27 cellular contexts compared by ENCODE assay signal in genomic region chr1:112790920-112791722, GRCh38.
DNase-seq lines count a peak whose midpoint lies in the region; ATAC-seq, FAIRE-seq and TF ChIP-seq lines count a peak whose summit lies in the region.
"Had no signal": no experiment of that assay in that cellular context is flagged by ENCODE, and none has a peak within 500 bp of the region (broad histone marks: within the 10 kb centered on the region; RNA-seq: fewer than 3 reads in every experiment).

No MANE protein-coding gene starts in this region.

- H3K27me3 Mint-ChIP-seq in endodermal cell (ENCODE audit: insufficient read depth) = peaks cover 54% of the 10 kb centered on the region
- H3K27me3 Mint-ChIP-seq: stimulated activated naive CD8-positive, alpha-beta T cell treated with anti-CD3 and anti-CD28 coated beads, Interleukin-15, Interleukin-2, amounts not matched to agents 100 ng/mL and 50 ng/mL, for 24 hours had no signal

- ATAC-seq in PC-3 (no peak), HG02870 (IDR thresholded peaks at IDR 0.05; ENCODE audit: unreplicated experiment) (no peak)
- ATAC-seq: activated naive CD8-positive, alpha-beta T cell treated with anti-CD3 and anti-CD28 coated beads, Interleukin-2, amount 50 U/mL, for 24 hours; activated T-cell treated with anti-CD3 and anti-CD28 coated beads, Interleukin-2, amount 50 U/mL, for 4 hours had no signal

- H3K36me3 ChIP-seq in endodermal cell (ENCODE audit: control insufficient read depth, insufficient read depth, low read length) = no peaks in the 10 kb centered on the region
- H3K36me3 ChIP-seq in mesodermal cell (ENCODE audit: control insufficient read depth, insufficient read depth, low read length) = no peaks in the 10 kb centered on the region
- H3K36me3 ChIP-seq in PC-3 (ENCODE audit: low read depth, low read length) = no peaks in the 10 kb centered on the region
- H3K36me3 ChIP-seq: neutrophil, thoracic aorta had no signal

- H2AFZ ChIP-seq in PC-3 (ENCODE audit: low read length) = no peak overlapping the region

- H3K4me3 ChIP-seq in endodermal cell (ENCODE audit: low read length) (no peak overlapping the region), mesodermal cell (ENCODE audit: extremely low read depth, insufficient read depth, low read length, poor library complexity, severe bottlenecking) (no peak overlapping the region), PC-3 (ENCODE audit: low read length) (no peak overlapping the region)
- H3K4me3 ChIP-seq: A549, dorsolateral prefrontal cortex, thoracic aorta had no signal

- TF ChIP-seq CTCF in D721Med (IDR thresholded peaks at IDR 0.05; ENCODE audit: insufficient read depth, missing control alignments) (no peak), endodermal cell (conservative IDR thresholded peaks at IDR 0.05) (peak; percentile 44), PC-3 (conservative IDR thresholded peaks at IDR 0.05; ENCODE audit: low read depth, low read length) (no peak)

- no peaks in the 10 kb centered on the region for H3K9me3 Mint-ChIP-seq in endodermal cell
- H3K9me3 Mint-ChIP-seq: activated CD4-positive, alpha-beta T cell treated with anti-CD3 and anti-CD28 coated beads, Interleukin-2, amount 10 ng/mL, durations not matched to agents 24 days and 14 days; activated naive CD8-positive, alpha-beta T cell treated with anti-CD3 and anti-CD28 coated beads, Interleukin-2, amount 50 U/mL, for 24 hours; activated T-cell treated with anti-CD3 and anti-CD28 coated beads, Interleukin-2, amount 50 U/mL, for 4 hours; CD8-positive, alpha-beta memory T cell; central memory CD8-positive, alpha-beta T cell; stimulated activated naive CD8-positive, alpha-beta T cell treated with anti-CD3 and anti-CD28 coated beads, Interleukin-15, Interleukin-2, amounts not matched to agents 100 ng/mL and 50 ng/mL, for 24 hours had no signal

- no peak for DNase-seq in D721Med (ENCODE audit: insufficient read length, low spot score)
- DNase-seq in NCI-H82 treated with DMSO at 0.1 percent for 48 hours (lab: John Stamatoyannopoulos, UW; ENCODE audit: unreplicated experiment) = peak; percentile 95
- DNase-seq in endodermal cell = peak; percentile 73
- DNase-seq in PC-3 = no peak
- no peak for DNase-seq in NOMO-1 treated with DMSO at 0.1 percent for 48 hours (lab: John Stamatoyannopoulos, UW; ENCODE audit: unreplicated experiment)
- DNase-seq in activated CD4-positive, alpha-beta T cell treated with anti-CD3 and anti-CD28 coated beads for 1 hour = no peak
- DNase-seq: activated CD4-positive, alpha-beta T cell treated with anti-CD3 and anti-CD28 coated beads, Interleukin-2, amount 10 ng/mL, durations not matched to agents 24 days and 14 days; activated gamma-delta T cell treated with Interleukin-2 at 50 U/mL for 16 hours; activated naive CD8-positive, alpha-beta T cell treated with anti-CD3 and anti-CD28 coated beads, Interleukin-2, amount 50 U/mL, for 24 hours; activated T-cell treated with anti-CD3 and anti-CD28 coated beads, Interleukin-2, amount 50 U/mL, for 4 hours; CD8-positive, alpha-beta memory T cell; dorsolateral prefrontal cortex; GDM1; mammary epithelial cell; NCI-H1417; NCI-H2029 treated with DMSO at 0.1 percent for 48 hours; NCI-H2227 treated with DMSO at 0.1 percent for 48 hours had no signal

- H3K36me3 Mint-ChIP-seq in endodermal cell (ENCODE audit: low read depth) = no peaks in the 10 kb centered on the region
- H3K36me3 Mint-ChIP-seq: CD8-positive, alpha-beta memory T cell had no signal

- no peaks in the 10 kb centered on the region for H4K20me1 ChIP-seq in PC-3 (ENCODE audit: low read length)

- H3K27ac Mint-ChIP-seq in endodermal cell = no peak overlapping the region
- H3K27ac Mint-ChIP-seq: activated CD4-positive, alpha-beta T cell treated with anti-CD3 and anti-CD28 coated beads, Interleukin-2, amount 10 ng/mL, durations not matched to agents 24 days and 14 days; activated naive CD8-positive, alpha-beta T cell treated with anti-CD3 and anti-CD28 coated beads, Interleukin-2, amount 50 U/mL, for 24 hours; CD8-positive, alpha-beta memory T cell; progenitor cell of endocrine pancreas; stimulated activated naive CD8-positive, alpha-beta T cell treated with anti-CD3 and anti-CD28 coated beads, Interleukin-15, Interleukin-2, amounts not matched to agents 100 ng/mL and 50 ng/mL, for 24 hours had no signal

- no peak overlapping the region for H3K4me3 Mint-ChIP-seq in endodermal cell
- H3K4me3 Mint-ChIP-seq: activated CD4-positive, alpha-beta T cell treated with anti-CD3 and anti-CD28 coated beads, Interleukin-2, amount 10 ng/mL, durations not matched to agents 24 days and 14 days; activated naive CD8-positive, alpha-beta T cell treated with anti-CD3 and anti-CD28 coated beads, Interleukin-2, amount 50 U/mL, for 24 hours; activated T-cell treated with anti-CD3 and anti-CD28 coated beads, Interleukin-2, amount 50 U/mL, for 4 hours; CD8-positive, alpha-beta memory T cell; central memory CD8-positive, alpha-beta T cell; stimulated activated naive CD8-positive, alpha-beta T cell treated with anti-CD3 and anti-CD28 coated beads, Interleukin-15, Interleukin-2, amounts not matched to agents 100 ng/mL and 50 ng/mL, for 24 hours had no signal

- CTCF ChIA-PET in PC-3 (lab: Charles Lee) = no interaction called here

- H3F3A ChIP-seq in PC-3 (ENCODE audit: low read length, unreplicated experiment) = no peaks in the 10 kb centered on the region

- FAIRE-seq in D721Med (lab: Jason Lieb, UNC) = peak; percentile 46
- FAIRE-seq: A549, endothelial cell of umbilical vein had no signal

- WGBS in endodermal cell (ENCODE audit: insufficient coverage in 1 of 2, insufficient read length in 1 of 2), 2 experiments = 54 to 66% methylated on average over 6 to 10 of the region's 10 CpGs
- WGBS in mesodermal cell (ENCODE audit: insufficient coverage in 2 of 2), 2 experiments = 95 to 100% methylated on average over 1 to 4 of the region's 10 CpGs

- no peak overlapping the region for H3K9ac ChIP-seq in endodermal cell (ENCODE audit: extremely low read depth, low read length, poor library complexity, severe bottlenecking)
- H3K9ac ChIP-seq in PC-3 (ENCODE audit: low read length) = no peak overlapping the region
- H3K9ac ChIP-seq: KMS-11 had no signal

- H3K4me2 ChIP-seq in PC-3 (ENCODE audit: low read length) = no peak overlapping the region
- H3K4me2 ChIP-seq: A549, KMS-11 had no signal

- H3K27ac ChIP-seq in endodermal cell (ENCODE audit: low read depth, low read length) = no peak overlapping the region
- peak overlapping the region; percentile 47 for H3K27ac ChIP-seq in mesodermal cell (ENCODE audit: low read depth, low read length, severe bottlenecking)
- H3K27ac ChIP-seq in PC-3 (ENCODE audit: low read length) = no peak overlapping the region
- H3K27ac ChIP-seq: A549, dorsolateral prefrontal cortex, KMS-11, neutrophil, thoracic aorta had no signal

- POLR2A ChIA-PET in PC-3 (lab: Charles Lee; ENCODE audit: unreplicated experiment) = no interaction called here

- peaks cover 53% of the 10 kb centered on the region for H3K4me1 Mint-ChIP-seq in endodermal cell
- H3K4me1 Mint-ChIP-seq: activated naive CD8-positive, alpha-beta T cell treated with anti-CD3 and anti-CD28 coated beads, Interleukin-2, amount 50 U/mL, for 24 hours; CD8-positive, alpha-beta memory T cell; central memory CD8-positive, alpha-beta T cell had no signal

- H3K4me1 ChIP-seq in endodermal cell (ENCODE audit: control insufficient read depth, insufficient read depth, low read length) (peaks cover 26% of the 10 kb centered on the region), mesodermal cell (ENCODE audit: control insufficient read depth, insufficient read depth, low read length, poor library complexity, severe bottlenecking) (peaks cover 16% of the 10 kb centered on the region), PC-3 (ENCODE audit: insufficient read depth, low read length) (no peaks in the 10 kb centered on the region)
- H3K4me1 ChIP-seq: A549 had no signal

- no peaks in the 10 kb centered on the region for H3K9me2 ChIP-seq in PC-3 (replicated peaks; ENCODE audit: low read length)

- H3K27me3 ChIP-seq in endodermal cell (ENCODE audit: control insufficient read depth, insufficient read depth, low read length, poor library complexity, severe bottlenecking) = no peaks in the 10 kb centered on the region
- no peaks in the 10 kb centered on the region for H3K27me3 ChIP-seq in PC-3 (ENCODE audit: low read length)
- H3K27me3 ChIP-seq: dorsolateral prefrontal cortex, neutrophil had no signal

- no TSS peak for BruUV-seq in PC-3 (replicated peaks; lab: Mats Ljungman, UMichigan)

- intact Hi-C loops in PC-3 (cut with micrococcal nuclease) = no loop called here

- no peaks in the 10 kb centered on the region for H3K79me2 ChIP-seq in PC-3 (ENCODE audit: low read length)

- H3K9me3 ChIP-seq in endodermal cell (ENCODE audit: control insufficient read depth, low read length) = no peaks in the 10 kb centered on the region
- no peaks in the 10 kb centered on the region for H3K9me3 ChIP-seq in mesodermal cell (ENCODE audit: control insufficient read depth, low read length)
- H3K9me3 ChIP-seq in PC-3 (ENCODE audit: low read length) = no peaks in the 10 kb centered on the region
- H3K9me3 ChIP-seq: A549, neutrophil, thoracic aorta had no signal

Comparison
In these comparisons a context has a peak if more than half of its experiments do, and no peak if none do; other contexts are left out.
1. DNase-seq: peak in NCI-H82 treated with DMSO at 0.1 percent for 48 hours (single experiment) and endodermal cell (single experiment); none in D721Med (single experiment), PC-3 (single experiment), NOMO-1 treated with DMSO at 0.1 percent for 48 hours (single experiment) and activated CD4-positive, alpha-beta T cell treated with anti-CD3 and anti-CD28 coated beads for 1 hour (single experiment).